ENCODE assay signal across 15 cellular contexts in the genomic region with DNA sequence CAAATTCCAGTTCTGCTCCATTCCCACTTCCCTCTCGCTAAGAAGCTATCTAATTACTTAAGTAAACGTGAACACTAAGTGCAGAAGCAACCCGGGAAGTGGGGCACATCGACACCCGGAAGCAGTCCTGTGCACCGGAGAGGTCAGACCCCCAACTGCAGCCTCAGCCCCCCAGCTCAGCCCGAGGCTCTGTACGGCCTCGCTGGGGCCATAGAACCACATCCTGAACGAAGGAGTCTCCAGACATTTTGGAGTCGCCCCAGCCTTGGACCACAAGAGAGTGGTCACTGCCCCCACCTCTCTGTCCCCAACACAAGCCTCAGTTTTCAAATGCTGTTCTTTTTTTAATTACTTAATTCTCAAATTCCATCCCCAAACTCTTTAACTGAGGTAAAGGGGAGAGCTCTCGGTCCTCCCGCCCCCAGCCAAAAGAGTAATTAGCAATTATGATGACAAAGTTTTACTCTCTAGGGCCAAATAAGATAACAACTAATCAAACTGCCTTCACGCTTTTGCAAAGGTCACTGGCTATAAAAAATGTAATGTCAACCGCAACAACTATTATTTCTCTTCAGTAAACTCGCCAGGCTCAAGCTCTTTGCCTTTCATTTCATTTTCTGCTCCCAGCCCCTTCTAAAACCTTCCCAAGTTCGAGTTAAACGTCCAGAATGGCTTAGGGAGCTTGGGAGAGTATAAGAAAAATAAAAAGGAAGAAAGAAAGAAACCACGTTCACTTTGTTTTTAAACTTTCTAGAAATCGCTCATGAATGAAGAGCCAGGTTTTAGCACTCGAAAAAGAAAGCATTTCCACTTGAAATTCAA. TPM values are rescaled to one million over a fixed set of nuclear protein-coding genes. Genes with fewer than 3 reads are reported as not detected.
DNase-seq lines count a peak whose midpoint lies in the region; ATAC-seq, FAIRE-seq and TF ChIP-seq lines count a peak whose summit lies in the region.
"Had no signal": no experiment of that assay in that cellular context is flagged by ENCODE, and none has a peak within 500 bp of the region (broad histone marks: within the 10 kb centered on the region; RNA-seq: fewer than 3 reads in every experiment).

No MANE protein-coding gene starts in this region.

- peaks cover 38% of the 10 kb centered on the region for H3K4me1 Mint-ChIP-seq in activated T-helper 1 cell treated with anti-CD3 and anti-CD28 coated beads, Interleukin-12 subunit alpha, Interleukin-12 subunit beta, Interleukin-2, Interleukin-4 antibody, amounts not matched to agents 30 ng/mL and 10 ng/mL and 1 ng/mL, durations not matched to agents 14 hours and 24 hours and 36 hours (ENCODE audit: low read depth)
- H3K4me1 Mint-ChIP-seq in immature natural killer cell = peaks cover 43 to 50% of the 10 kb centered on the region in 2 donors

- H3K4me3 ChIP-seq in A549 (no peak overlapping the region), foreskin fibroblast (ENCODE audit: low read depth in 1 of 2, low read length in 2 of 2) (no peak overlapping the region), ovary (no peak overlapping the region)

- DNase-seq in A549 (ENCODE audit: low read depth in 1 of 2, low spot score in 1 of 2) (no peak), G401 (ENCODE audit: low spot score) (peak; percentile 32), immature natural killer cell (no peak), posterior vena cava (ENCODE audit: low spot score) (no peak), foreskin fibroblast (no peak), ovary (no peak)
- DNase-seq in activated T-helper 1 cell treated with anti-CD3 and anti-CD28 coated beads, Interleukin-12 subunit alpha, Interleukin-12 subunit beta, Interleukin-2, Interleukin-4 antibody, amounts not matched to agents 30 ng/mL and 10 ng/mL and 1 ng/mL, durations not matched to agents 14 hours and 24 hours and 36 hours (ENCODE audit: low spot score) = no peak
- DNase-seq: heart right ventricle; NCI-H2107; SIG-M5; stimulated activated CD4-positive, alpha-beta T cell treated with anti-CD3 and anti-CD28 coated beads, Interleukin-2, amount 100 ng/mL, for 48 hours had no signal

- H3K36me3 Mint-ChIP-seq in activated T-helper 1 cell treated with anti-CD3 and anti-CD28 coated beads, Interleukin-12 subunit alpha, Interleukin-12 subunit beta, Interleukin-2, Interleukin-4 antibody, amounts not matched to agents 30 ng/mL and 10 ng/mL and 1 ng/mL, durations not matched to agents 14 hours and 24 hours and 36 hours (ENCODE audit: low read depth) = peaks cover 15% of the 10 kb centered on the region
- no peaks in the 10 kb centered on the region for H3K36me3 Mint-ChIP-seq in immature natural killer cell

- H3K27me3 Mint-ChIP-seq in activated T-helper 1 cell treated with anti-CD3 and anti-CD28 coated beads, Interleukin-12 subunit alpha, Interleukin-12 subunit beta, Interleukin-2, Interleukin-4 antibody, amounts not matched to agents 30 ng/mL and 10 ng/mL and 1 ng/mL, durations not matched to agents 14 hours and 24 hours and 36 hours (ENCODE audit: insufficient read depth) = peaks cover 79% of the 10 kb centered on the region
- H3K27me3 Mint-ChIP-seq in immature natural killer cell (ENCODE audit: low read depth in 3 of 3) = peaks cover 47 to 56% (median 53%) of the 10 kb centered on the region in 3 donors

- in situ Hi-C loops in G401 (cut with HindIII; ENCODE audit: low sequenced_read_pairs) = no loop called here

- H3K4me3 Mint-ChIP-seq in activated T-helper 1 cell treated with anti-CD3 and anti-CD28 coated beads, Interleukin-12 subunit alpha, Interleukin-12 subunit beta, Interleukin-2, Interleukin-4 antibody, amounts not matched to agents 30 ng/mL and 10 ng/mL and 1 ng/mL, durations not matched to agents 14 hours and 24 hours and 36 hours = no peak overlapping the region
- H3K4me3 Mint-ChIP-seq in immature natural killer cell = peak overlapping the region; percentile 59 to 79 (median 70)

- no peaks in the 10 kb centered on the region for H3K9me3 Mint-ChIP-seq in activated T-helper 1 cell treated with anti-CD3 and anti-CD28 coated beads, Interleukin-12 subunit alpha, Interleukin-12 subunit beta, Interleukin-2, Interleukin-4 antibody, amounts not matched to agents 30 ng/mL and 10 ng/mL and 1 ng/mL, durations not matched to agents 14 hours and 24 hours and 36 hours
- H3K9me3 Mint-ChIP-seq in immature natural killer cell = peaks cover 0 to 34% (median 5%) of the 10 kb centered on the region in 6 donors

- TF ChIP-seq EP300 in A549 (IDR thresholded peaks at IDR 0.05) (no peak), ovary (IDR thresholded peaks at IDR 0.05) (no peak)

- ATAC-seq in A549 (no peak), HG02973 (IDR thresholded peaks at IDR 0.05; ENCODE audit: unreplicated experiment) (no peak)

- CTCF ChIA-PET in A549 (lab: Yijun Ruan, JAX) = interaction anchor here (1.0 to 2.3 kb wide), 2 partner anchors 63 to 168 kb away, joined by 4 to 9 read pairs; no protein-coding TSS in a partner anchor

- intact Hi-C loops in activated T-helper 1 cell treated with anti-CD3 and anti-CD28 coated beads, Interleukin-12 subunit alpha, Interleukin-12 subunit beta, Interleukin-2, Interleukin-4 antibody, amounts not matched to agents 30 ng/mL and 10 ng/mL and 1 ng/mL, durations not matched to agents 14 hours and 24 hours and 36 hours (cut with micrococcal nuclease) = no loop called here
- intact Hi-C loops in posterior vena cava (cut with DNase I) (no loop called here), ovary (cut with DNase I) (no loop called here)

- H3K27ac ChIP-seq in A549 = no peak overlapping the region
- H3K27ac ChIP-seq in ovary = no peak overlapping the region
- H3K27ac ChIP-seq: heart right ventricle, HL-60 had no signal

- TF ChIP-seq RAD21 in A549 (conservative IDR thresholded peaks at IDR 0.05 in 1 of 2, IDR thresholded peaks at IDR 0.05 in 1 of 2) = no peak

- TF ChIP-seq CTCF in A549 (IDR thresholded peaks at IDR 0.05) (no peak), foreskin fibroblast (IDR thresholded peaks at IDR 0.05; ENCODE audit: low read depth, low read length) (no peak), ovary (IDR thresholded peaks at IDR 0.05) (no peak)

- POLR2A ChIA-PET in A549 (lab: Yijun Ruan, JAX) = no interaction called here

- H3K9me3 ChIP-seq in A549 (no peaks in the 10 kb centered on the region), ovary (no peaks in the 10 kb centered on the region)
- H3K9me3 ChIP-seq: heart right ventricle had no signal

- WGBS in A549 (ENCODE audit: missing lambda C conversion rate) = 87% methylated on average over 21 of the region's 21 CpGs
- 11 to 13% (median 11%) methylated on average over 21 of the region's 21 CpGs for WGBS in ovary, 3 donors

- FAIRE-seq in A549 (lab: Jason Lieb, UNC) = no peak

- H3K27me3 ChIP-seq in ovary = peaks cover 3% of the 10 kb centered on the region

- TF ChIP-seq POLR2A in A549 (IDR thresholded peaks at IDR 0.05; ENCODE audit: low read length) (no peak), ovary (IDR thresholded peaks at IDR 0.05) (no peak)

- H3K4me2 ChIP-seq in A549 = peak overlapping the region; percentile 99; the same call in 2 of the 3 replicates

- H3K27ac Mint-ChIP-seq in activated T-helper 1 cell treated with anti-CD3 and anti-CD28 coated beads, Interleukin-12 subunit alpha, Interleukin-12 subunit beta, Interleukin-2, Interleukin-4 antibody, amounts not matched to agents 30 ng/mL and 10 ng/mL and 1 ng/mL, durations not matched to agents 14 hours and 24 hours and 36 hours = peak overlapping the region; percentile 69
- no peak overlapping the region for H3K27ac Mint-ChIP-seq in immature natural killer cell

- H3K36me3 ChIP-seq in ovary = no peaks in the 10 kb centered on the region
- H3K36me3 ChIP-seq: heart right ventricle had no signal

- H3K4me1 ChIP-seq in A549 (no peaks in the 10 kb centered on the region), ovary (ENCODE audit: insufficient read depth) (peaks cover 15% of the 10 kb centered on the region)

TF ChIP-seq in A549, 52 proteins besides CTCF, POLR2A, EP300 and RAD21:
- TF ChIP-seq MAFK (IDR thresholded peaks at IDR 0.05; ENCODE audit: partially characterized antibody) (no peak), GATA3 (IDR thresholded peaks at IDR 0.05; ENCODE audit: borderline replicate concordance) (no peak), KDM1A (IDR thresholded peaks at IDR 0.05; ENCODE audit: low read depth) (no peak), EHF (CRISPR knock-in tag; IDR thresholded peaks at IDR 0.05) (no peak), NFE2L2 (conservative IDR thresholded peaks at IDR 0.05; ENCODE audit: low read length) (no peak), TFCP2L1 (CRISPR knock-in tag; IDR thresholded peaks at IDR 0.05) (no peak), MAZ (IDR thresholded peaks at IDR 0.05; ENCODE audit: borderline replicate concordance, low read depth, low read length) (no peak), HOXB5 (CRISPR knock-in tag; IDR thresholded peaks at IDR 0.05) (no peak), HOXB13 (CRISPR knock-in tag; IDR thresholded peaks at IDR 0.05; ENCODE audit: low read depth) (no peak), HEYL (CRISPR knock-in tag; IDR thresholded peaks at IDR 0.05) (no peak)

RNA-seq across cellular contexts. Expression of gene PAX6, which starts 2.2 kb away (rescaled TPM):
- polyA plus RNA-seq in A549 (2011; rRNA removed) (1.9 and 2.0 TPM in 2 replicates), A549 (2017; fragmentation: RNase III; extraction: RNeasy Plus Mini Kit Qiagen cat#74134 plus additional on column Dnase treatment) (0.94 to 2.5 TPM (median 1.8 TPM) in 3 replicates), immature natural killer cell (not detected), ovary (not detected)
- 1.1 and 1.2 TPM in 2 replicates for polyA plus RNA-seq in A549 (2012; cell fraction: cytosol; rRNA removed)
- 2.5 and 4.9 TPM in 2 replicates for polyA plus RNA-seq in A549 (2012; cell fraction: nucleus; rRNA removed)
- 2.2 and 3.6 TPM in 2 replicates for polyA minus RNA-seq in A549 (2011; rRNA and poly(A)+ RNA removed)
- 2.7 and 3.8 TPM in 2 replicates for total RNA-seq in G401 (2014; rRNA removed; shearing (Covaris generic))
- total RNA-seq in activated T-helper 1 cell treated with anti-CD3 and anti-CD28 coated beads, Interleukin-12 subunit alpha, Interleukin-12 subunit beta, Interleukin-2, Interleukin-4 antibody, amounts not matched to agents 30 ng/mL and 10 ng/mL and 1 ng/mL, durations not matched to agents 14 hours and 24 hours and 36 hours = not detected in 2 replicates
- total RNA-seq in posterior vena cava (not detected), ovary (not detected)
- total RNA-seq: chondrocyte, heart right ventricle, urinary bladder had no signal
- polyA plus RNA-seq: urinary bladder had no signal
